In genomic region chr17:4509923-4510614, GRCh38 we compare ENCODE assay signal across 13 cellular contexts. TPM values are rescaled to one million over a fixed set of nuclear protein-coding genes. Genes with fewer than 3 reads are reported as not detected.
DNase-seq lines count a peak whose midpoint lies in the region; ATAC-seq and TF ChIP-seq lines count a peak whose summit lies in the region.
"Had no signal": no experiment of that assay in that cellular context is flagged by ENCODE, and none has a peak within 500 bp of the region (broad histone marks: within the 10 kb centered on the region; RNA-seq: fewer than 3 reads in every experiment).

No MANE protein-coding gene starts in this region.

- peaks cover 58 to 95% (median 82%) of the 10 kb centered on the region in 10 experiments for H3K4me1 ChIP-seq in BLaER1 treated with 17β-estradiol and CSF1 and Interleukin-3, amounts not matched to agents 10 nM and 100 nM
- peaks cover 0 to 4% (median 0%) of the 10 kb centered on the region in 4 donors for H3K4me1 ChIP-seq in sigmoid colon

- no peaks in the 10 kb centered on the region for H3K36me3 ChIP-seq in BLaER1 treated with 17β-estradiol and CSF1 and Interleukin-3, amounts not matched to agents 10 nM and 100 nM
- H3K36me3 ChIP-seq in sigmoid colon: no peaks in the 10 kb centered on the region
- H3K36me3 ChIP-seq: vagina had no signal

- peak overlapping the region in 10 of 11 experiments; percentile 6 to 64 (median 42); a peak in 18 of 22 replicates for H3K27ac ChIP-seq in BLaER1 treated with 17β-estradiol and CSF1 and Interleukin-3, amounts not matched to agents 10 nM and 100 nM
- H3K27ac ChIP-seq in angular gyrus (ENCODE audit: low read depth, low read length): peak overlapping the region; percentile 79
- peak overlapping the region in 3 of 4 donors; percentile 16 to 66 (median 25) for H3K27ac ChIP-seq in sigmoid colon
- H3K27ac ChIP-seq: vagina had no signal

- H4K20me1 ChIP-seq in BLaER1 treated with 17β-estradiol and CSF1 and Interleukin-3, amounts not matched to agents 10 nM and 100 nM: peaks cover 0 to 44% (median 0%) of the 10 kb centered on the region in 11 experiments; a peak in 4 of 22 replicates

- H3K27me3 ChIP-seq in BLaER1 treated with 17β-estradiol and CSF1 and Interleukin-3, amounts not matched to agents 10 nM and 100 nM: no peaks in the 10 kb centered on the region
- peaks cover 0 to 24% (median 0%) of the 10 kb centered on the region in 3 donors for H3K27me3 ChIP-seq in sigmoid colon
- H3K27me3 ChIP-seq: vagina had no signal

- TF ChIP-seq POLR2A in sigmoid colon (IDR thresholded peaks at IDR 0.05): no peak

- no peak for TF ChIP-seq CTCF in sigmoid colon (IDR thresholded peaks at IDR 0.05)

- WGBS in sigmoid colon, 2 donors: 75 to 89% methylated on average over 21 of the region's 21 CpGs

- DNase-seq in left ventricle myocardium superior (peak; percentile 62), sigmoid colon (peak; percentile 55), AG20443 (ENCODE audit: low spot score) (no peak), NCI-H2227 (lab: John Stamatoyannopoulos, UW; ENCODE audit: unreplicated experiment) (no peak), left colon (no peak)
- DNase-seq: NCI-H226, T-helper 9 cell had no signal

- intact Hi-C loops in left ventricle myocardium superior (cut with micrococcal nuclease): no loop called here
- intact Hi-C loops in sigmoid colon (cut with DNase I): no loop called here
- intact Hi-C loops in left colon (cut with DNase I, micrococcal nuclease): no loop called here

- peak overlapping the region; percentile 22 to 61 (median 50); a peak in 19 of 22 replicates for H3K9ac ChIP-seq in BLaER1 treated with 17β-estradiol and CSF1 and Interleukin-3, amounts not matched to agents 10 nM and 100 nM

- H3K4me2 ChIP-seq in BLaER1 treated with 17β-estradiol and CSF1 and Interleukin-3, amounts not matched to agents 10 nM and 100 nM: peak overlapping the region; percentile 83 to 97 (median 89)

- ATAC-seq in left ventricle myocardium superior (peak; percentile 48), HG02588 (IDR thresholded peaks at IDR 0.05; ENCODE audit: unreplicated experiment) (no peak), left colon (no peak)
- ATAC-seq: Panc1 had no signal

- peak overlapping the region in 7 of 10 experiments; percentile 18 to 46 (median 33); a peak in 7 of 20 replicates for H3K4me3 ChIP-seq in BLaER1 treated with 17β-estradiol and CSF1 and Interleukin-3, amounts not matched to agents 10 nM and 100 nM
- H3K4me3 ChIP-seq in sigmoid colon: no peak overlapping the region
- H3K4me3 ChIP-seq: vagina had no signal

- TF ChIP-seq EP300 in sigmoid colon (IDR thresholded peaks at IDR 0.05): no peak

- no peaks in the 10 kb centered on the region for H3K9me3 ChIP-seq in BLaER1 treated with 17β-estradiol and CSF1 and Interleukin-3, amounts not matched to agents 10 nM and 100 nM (replicated peaks in 1 of 11)
- no peaks in the 10 kb centered on the region for H3K9me3 ChIP-seq in sigmoid colon
- H3K9me3 ChIP-seq: vagina had no signal

RNA-seq across cellular contexts. Expression of gene SPNS2, which starts 11.4 kb away (rescaled TPM):
- total RNA-seq in left ventricle myocardium superior (12.7 TPM), sigmoid colon (10 to 100 TPM in 1 of 4 donors, 1 to 10 TPM in 3; 5.3 to 10.8 (median 8.3) TPM), left colon (10 to 100 TPM; 12.4 to 13.5 TPM)
- polyA plus RNA-seq in sigmoid colon: 10 to 100 TPM in 2 of 3 donors, 1 to 10 TPM in 1; 6.6 to 40.5 (median 12.0) TPM

RNA-seq across cellular contexts. Expression of gene MYBBP1A, which starts 45.1 kb away (rescaled TPM):
- 18.5 TPM for total RNA-seq in left ventricle myocardium superior
- total RNA-seq in sigmoid colon: 10 to 100 TPM; 23.2 to 32.4 (median 27.4) TPM
- polyA plus RNA-seq in sigmoid colon: 10 to 100 TPM in 1 of 3 donors, 1 to 10 TPM in 2; 6.6 to 44.5 (median 7.4) TPM
- 10 to 100 TPM; 28.1 to 41.6 TPM for total RNA-seq in left colon

RNA-seq across cellular contexts. Expression of gene GGT6, which starts 50.3 kb away (rescaled TPM):
- 0.22 TPM for total RNA-seq in left ventricle myocardium superior
- 1 to 10 TPM in 1 of 4 donors, under 1 TPM in 1, not detected in 2; 0.71 to 3.0 TPM for total RNA-seq in sigmoid colon
- polyA plus RNA-seq in sigmoid colon: 10 to 100 TPM; 22.2 to 94.4 (median 28.4) TPM
- total RNA-seq in left colon: 100 to 1,000 TPM; 185 to 232 TPM
- total RNA-seq: frontal cortex had no signal

Comparison
In these comparisons a context has a peak if more than half of its experiments do, and no peak if none do; other contexts are left out.
1. H3K27ac ChIP-seq: peak in every context shown above with its lines; median percentile 79 in angular gyrus; 42 in BLaER1 treated with 17β-estradiol and CSF1 and Interleukin-3, amounts not matched to agents 10 nM and 100 nM; 25 in sigmoid colon.
2. H3K4me3 ChIP-seq: peak in BLaER1 treated with 17β-estradiol and CSF1 and Interleukin-3, amounts not matched to agents 10 nM and 100 nM (7 of 10); none in sigmoid colon (0 of 4).
3. DNase-seq: peak in left ventricle myocardium superior (single experiment) and sigmoid colon (single experiment); none in AG20443 (single experiment), NCI-H2227 (single experiment) and left colon (0 of 2).
4. RNA of gene GGT6, which starts 50.3 kb away (total RNA-seq): 185 to 232 TPM in left colon; 0.71 to 3.0 TPM in sigmoid colon and 0.22 TPM in left ventricle myocardium superior (single experiment); every median in the first group is over 10 times any median in the second.